ENCODE assay signal across 8 cellular contexts in genomic region chr17:74453665-74454196, GRCh38. TPM values are rescaled to one million over a fixed set of nuclear protein-coding genes. Genes with fewer than 3 reads are reported as not detected.
DNase-seq lines count a peak whose midpoint lies in the region; ATAC-seq and TF ChIP-seq lines count a peak whose summit lies in the region.

No MANE protein-coding gene starts in this region.

- peak overlapping the region in 2 of 3 donors; percentile 21 to 52 for H3K4me3 Mint-ChIP-seq in T-cell
- H3K4me3 Mint-ChIP-seq in dendritic cell treated with granulocyte-macrophage colony-stimulating factor and Interleukin-4, amounts not matched to agents 40 ng/mL and 50 ng/mL, for 4 days: peak overlapping the region; percentile 60

- peak overlapping the region; percentile 77 for H3K27ac ChIP-seq in suprapubic skin

- H3K4me3 ChIP-seq in mucosa of descending colon (no peak overlapping the region), suprapubic skin (peak overlapping the region; percentile 51)

- no peaks in the 10 kb centered on the region for H3K9me3 Mint-ChIP-seq in T-cell
- no peaks in the 10 kb centered on the region for H3K9me3 Mint-ChIP-seq in dendritic cell treated with granulocyte-macrophage colony-stimulating factor and Interleukin-4, amounts not matched to agents 40 ng/mL and 50 ng/mL, for 4 days

- intact Hi-C loops in dendritic cell treated with granulocyte-macrophage colony-stimulating factor and Interleukin-4, amounts not matched to agents 40 ng/mL and 50 ng/mL, for 4 days (cut with micrococcal nuclease): loop anchor here (2.0 kb wide), 1 partner anchor 79 kb away; no protein-coding TSS in a partner anchor
- intact Hi-C loops in mucosa of descending colon (cut with DNase I, micrococcal nuclease): no loop called here

- H3K36me3 Mint-ChIP-seq in T-cell: no peaks in the 10 kb centered on the region
- H3K36me3 Mint-ChIP-seq in dendritic cell treated with granulocyte-macrophage colony-stimulating factor and Interleukin-4, amounts not matched to agents 40 ng/mL and 50 ng/mL, for 4 days (ENCODE audit: low read depth): no peaks in the 10 kb centered on the region

- H3K36me3 ChIP-seq in mucosa of descending colon (ENCODE audit: low read depth): no peaks in the 10 kb centered on the region
- no peaks in the 10 kb centered on the region for H3K36me3 ChIP-seq in suprapubic skin

- no peak overlapping the region for H3K27ac Mint-ChIP-seq in T-cell
- H3K27ac Mint-ChIP-seq in dendritic cell treated with granulocyte-macrophage colony-stimulating factor and Interleukin-4, amounts not matched to agents 40 ng/mL and 50 ng/mL, for 4 days: peak overlapping the region; percentile 54

- no peak for TF ChIP-seq POLR2A in suprapubic skin (IDR thresholded peaks at IDR 0.05)

- DNase-seq in NCI-H146 (lab: John Stamatoyannopoulos, UW) (peak; percentile 57), NCI-H146 treated with DMSO at 0.1 percent for 48 hours (lab: John Stamatoyannopoulos, UW; ENCODE audit: unreplicated experiment) (no peak), T-cell (peak in 22 of 34 experiments; percentile 38 to 70 (median 54)), mucosa of descending colon (peak in 2 of 3 donors; percentile 94 to 95), suprapubic skin (ENCODE audit: low spot score in 2 of 2) (no peak), NCI-H1092 (lab: John Stamatoyannopoulos, UW) (no peak)

- H3K4me1 Mint-ChIP-seq in T-cell: peaks cover 11 to 39% (median 25%) of the 10 kb centered on the region in 3 donors
- peaks cover 37% of the 10 kb centered on the region for H3K4me1 Mint-ChIP-seq in dendritic cell treated with granulocyte-macrophage colony-stimulating factor and Interleukin-4, amounts not matched to agents 40 ng/mL and 50 ng/mL, for 4 days (ENCODE audit: low read depth)

- peak; percentile 7 for TF ChIP-seq CTCF in mucosa of descending colon (IDR thresholded peaks at IDR 0.05)
- TF ChIP-seq CTCF in suprapubic skin (IDR thresholded peaks at IDR 0.05): no peak

- peaks cover 6% of the 10 kb centered on the region for H3K27me3 ChIP-seq in suprapubic skin

- H3K27me3 Mint-ChIP-seq in T-cell: peaks cover 4% of the 10 kb centered on the region in 2 donors
- peaks cover 27% of the 10 kb centered on the region for H3K27me3 Mint-ChIP-seq in dendritic cell treated with granulocyte-macrophage colony-stimulating factor and Interleukin-4, amounts not matched to agents 40 ng/mL and 50 ng/mL, for 4 days

- POLR2A ChIA-PET in T-cell (lab: Charles Lee): no interaction called here

- H3K4me1 ChIP-seq in mucosa of descending colon (ENCODE audit: low read depth) (peaks cover 21% of the 10 kb centered on the region), suprapubic skin (peaks cover 48% of the 10 kb centered on the region)

- CTCF ChIA-PET in T-cell (lab: Charles Lee): interaction anchor here in 1 of 2 donors (0.5 to 0.7 kb wide), 2 partner anchors 26 to 90 kb away, joined by 3 to 4 read pairs; no protein-coding TSS in a partner anchor

- no peaks in the 10 kb centered on the region for H3K9me3 ChIP-seq in mucosa of descending colon
- H3K9me3 ChIP-seq in suprapubic skin: no peaks in the 10 kb centered on the region

- ATAC-seq in HG03097 (IDR thresholded peaks at IDR 0.05; ENCODE audit: low FRiP score, unreplicated experiment): peak; percentile 24
- peak; percentile 91 to 96 (median 91) for ATAC-seq in T-cell (replicated peaks in 1 of 4)
- ATAC-seq in mucosa of descending colon: peak; percentile 33

- 0% methylated on average over 1 of the region's 43 CpGs for WGBS in suprapubic skin

- TF ChIP-seq EP300 in suprapubic skin (IDR thresholded peaks at IDR 0.05): no peak

RNA-seq across cellular contexts. Expression of gene CD300A, which starts 12.7 kb away (rescaled TPM):
- total RNA-seq in T-cell (10 to 100 TPM in 4 of 5 donors, 1 to 10 TPM in 1; 9.2 to 18.8 (median 12.5) TPM), mucosa of descending colon (1 to 10 TPM; 3.7 to 7.0 (median 5.2) TPM), suprapubic skin (1 to 10 TPM; 1.4 to 6.3 (median 2.9) TPM)

RNA-seq across cellular contexts. Expression of gene GPRC5C, which starts 21.8 kb away (rescaled TPM):
- total RNA-seq in T-cell (1 to 10 TPM in 1 of 5 donors, under 1 TPM in 2, not detected in 2; 0.46 to 1.5 (median 0.55) TPM), mucosa of descending colon (100 to 1,000 TPM in 2 of 3 donors, 10 to 100 TPM in 1; 62.2 to 172 (median 139) TPM), suprapubic skin (100 to 1,000 TPM in 1 of 4 donors, 10 to 100 TPM in 3; 72.0 to 106 (median 91.5) TPM)

Comparison
In these comparisons a context has a peak if more than half of its experiments do, and no peak if none do; other contexts are left out.
1. DNase-seq: peak in NCI-H146 (single experiment), T-cell (22 of 34) and mucosa of descending colon (2 of 3); none in NCI-H146 treated with DMSO at 0.1 percent for 48 hours (single experiment), suprapubic skin (0 of 2) and NCI-H1092 (single experiment).
2. ATAC-seq: peak in every context shown above with its lines; median percentile 91 in T-cell; 33 in mucosa of descending colon; 24 in HG03097.
3. RNA of gene GPRC5C, which starts 21.8 kb away (total RNA-seq): 62.2 to 172 TPM in mucosa of descending colon and 72.0 to 106 TPM in suprapubic skin; 0.46 to 1.5 TPM in T-cell; every median in the first group is over 10 times any median in the second.